1 cellular context compared by ENCODE assay signal in genomic region chr7:119826547-119826946, GRCh38.
TF ChIP-seq lines count a peak whose summit lies in the region.

No MANE protein-coding gene starts in this region.

TF ChIP-seq in K562, 482 proteins besides CTCF, POLR2A, EP300 and RAD21 (continued from another document):
- TF ChIP-seq CEBPG (CRISPR knock-in tag; IDR thresholded peaks at IDR 0.05) (no peak), CEBPG (tag; conservative IDR thresholded peaks at IDR 0.05 in 1 of 2, IDR thresholded peaks at IDR 0.05 in 1 of 2) (peak; percentile 60 to 95), ZNF232 (CRISPR knock-in tag; IDR thresholded peaks at IDR 0.05) (no peak), ATF6 (CRISPR knock-in tag; IDR thresholded peaks at IDR 0.05) (no peak), CEBPB (tag; IDR thresholded peaks at IDR 0.05) (peak; percentile 88), MECOM (CRISPR knock-in tag; IDR thresholded peaks at IDR 0.05) (no peak)
